20 cellular contexts compared by ENCODE assay signal in genomic region chr3:72559377-72559776, GRCh38.
"Had no signal": no experiment of that assay in that cellular context is flagged by ENCODE, and none has a peak within 500 bp of the region (broad histone marks: within the 10 kb centered on the region; RNA-seq: fewer than 3 reads in every experiment).

No MANE protein-coding gene starts in this region.

- H3K4me3 Mint-ChIP-seq: activated CD8-positive, alpha-beta memory T cell treated with anti-CD3 and anti-CD28 coated beads, Interleukin-2, amount 10 ng/mL, durations not matched to agents 7 days and 5 days; activated naive CD8-positive, alpha-beta T cell; activated T-cell treated with anti-CD3 and anti-CD28 coated beads, Interleukin-2, amount 50 U/mL, for 24 hours; brain; dendritic cell treated with granulocyte-macrophage colony-stimulating factor and Interleukin-4, amounts not matched to agents 40 ng/mL and 50 ng/mL, for 4 days; effector memory CD8-positive, alpha-beta T cell; nephron had no signal

- DNase-seq: activated CD4-positive, alpha-beta T cell treated with anti-CD3 and anti-CD28 coated beads, Interleukin-2, amount 50 U/mL, for 48 hours; activated CD4-positive, CD25-positive, alpha-beta regulatory T cell treated with anti-CD3 and anti-CD28 coated beads, Interleukin-2, amount 50 U/mL, for 72 hours; activated CD8-positive, alpha-beta memory T cell treated with anti-CD3 and anti-CD28 coated beads, Interleukin-2, amount 10 ng/mL, durations not matched to agents 7 days and 5 days; activated effector memory CD4-positive, alpha-beta T cell treated with anti-CD3 and anti-CD28 coated beads, Interleukin-2, amount 50 U/mL, for 16 hours; activated T-cell treated with anti-CD3 and anti-CD28 coated beads, Interleukin-2, amount 50 U/mL, for 24 hours; amygdala; effector memory CD8-positive, alpha-beta T cell; islet precursor cell; left lung; psoas muscle; stimulated activated CD4-positive, alpha-beta T cell treated with anti-CD3 and anti-CD28 coated beads, Interleukin-2, amount 100 ng/mL, for 24 hours; stimulated activated naive CD4-positive, alpha-beta T cell treated with Interleukin-2 at 50 U/mL for 16 hours had no signal

- H3K27me3 Mint-ChIP-seq: activated CD8-positive, alpha-beta memory T cell treated with anti-CD3 and anti-CD28 coated beads, Interleukin-2, amount 10 ng/mL, durations not matched to agents 7 days and 5 days; activated naive CD8-positive, alpha-beta T cell; activated T-cell treated with anti-CD3 and anti-CD28 coated beads, Interleukin-2, amount 50 U/mL, for 24 hours; brain; dendritic cell treated with granulocyte-macrophage colony-stimulating factor and Interleukin-4, amounts not matched to agents 40 ng/mL and 50 ng/mL, for 4 days had no signal

- H3K36me3 ChIP-seq: gastroesophageal sphincter, left lung, suprapubic skin had no signal

- H3K4me3 ChIP-seq: gastroesophageal sphincter, left lung, psoas muscle, suprapubic skin had no signal

- H3K9me3 ChIP-seq: psoas muscle, suprapubic skin had no signal

- H3K4me1 ChIP-seq: gastroesophageal sphincter, psoas muscle, suprapubic skin had no signal

- H3K27me3 ChIP-seq: gastroesophageal sphincter, left lung, suprapubic skin had no signal

- H3K27ac ChIP-seq: epithelial cell of prostate, gastroesophageal sphincter, psoas muscle, suprapubic skin had no signal

- ATAC-seq: activated CD8-positive, alpha-beta memory T cell treated with anti-CD3 and anti-CD28 coated beads, Interleukin-2, amount 10 ng/mL, durations not matched to agents 7 days and 5 days; effector memory CD8-positive, alpha-beta T cell; gastroesophageal sphincter; left lung; psoas muscle; sciatic nerve had no signal

- H3K4me1 Mint-ChIP-seq: nephron had no signal

- H3K27ac Mint-ChIP-seq: activated CD8-positive, alpha-beta memory T cell treated with anti-CD3 and anti-CD28 coated beads, Interleukin-2, amount 10 ng/mL, durations not matched to agents 7 days and 5 days; activated naive CD8-positive, alpha-beta T cell; activated T-cell treated with anti-CD3 and anti-CD28 coated beads, Interleukin-2, amount 50 U/mL, for 24 hours; brain; effector memory CD8-positive, alpha-beta T cell; nephron had no signal
